ENCODE assay signal across 1 cellular context in the genomic region with DNA sequence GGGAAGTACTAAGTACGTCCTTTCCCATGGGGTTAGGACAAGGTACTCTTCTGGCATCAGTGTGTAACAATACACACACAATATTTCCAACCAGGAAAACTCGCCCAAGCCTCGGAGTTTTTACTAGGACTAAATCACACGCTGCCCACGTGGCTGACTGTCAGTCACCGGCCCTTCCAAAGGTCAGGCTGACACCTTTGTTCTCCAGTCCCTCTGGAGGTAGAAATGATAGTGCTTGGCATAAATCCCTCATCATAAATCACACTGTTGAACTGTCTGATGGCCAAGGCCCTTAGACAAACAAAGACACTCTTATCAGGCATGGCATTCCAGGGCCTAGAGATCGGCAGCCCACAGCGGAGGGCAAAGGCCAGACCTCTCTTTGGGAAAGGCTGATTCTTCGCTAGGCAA.
A peak's percentile ranks its signal among the peaks of the same experiment; 100 is the strongest.
TF ChIP-seq lines count a peak whose summit lies in the region.

No MANE protein-coding gene starts in this region.

TF ChIP-seq in HepG2, 621 proteins besides CTCF, POLR2A, EP300 and RAD21 (continued from another document and continues in another):
- TF ChIP-seq, protein P1, sequence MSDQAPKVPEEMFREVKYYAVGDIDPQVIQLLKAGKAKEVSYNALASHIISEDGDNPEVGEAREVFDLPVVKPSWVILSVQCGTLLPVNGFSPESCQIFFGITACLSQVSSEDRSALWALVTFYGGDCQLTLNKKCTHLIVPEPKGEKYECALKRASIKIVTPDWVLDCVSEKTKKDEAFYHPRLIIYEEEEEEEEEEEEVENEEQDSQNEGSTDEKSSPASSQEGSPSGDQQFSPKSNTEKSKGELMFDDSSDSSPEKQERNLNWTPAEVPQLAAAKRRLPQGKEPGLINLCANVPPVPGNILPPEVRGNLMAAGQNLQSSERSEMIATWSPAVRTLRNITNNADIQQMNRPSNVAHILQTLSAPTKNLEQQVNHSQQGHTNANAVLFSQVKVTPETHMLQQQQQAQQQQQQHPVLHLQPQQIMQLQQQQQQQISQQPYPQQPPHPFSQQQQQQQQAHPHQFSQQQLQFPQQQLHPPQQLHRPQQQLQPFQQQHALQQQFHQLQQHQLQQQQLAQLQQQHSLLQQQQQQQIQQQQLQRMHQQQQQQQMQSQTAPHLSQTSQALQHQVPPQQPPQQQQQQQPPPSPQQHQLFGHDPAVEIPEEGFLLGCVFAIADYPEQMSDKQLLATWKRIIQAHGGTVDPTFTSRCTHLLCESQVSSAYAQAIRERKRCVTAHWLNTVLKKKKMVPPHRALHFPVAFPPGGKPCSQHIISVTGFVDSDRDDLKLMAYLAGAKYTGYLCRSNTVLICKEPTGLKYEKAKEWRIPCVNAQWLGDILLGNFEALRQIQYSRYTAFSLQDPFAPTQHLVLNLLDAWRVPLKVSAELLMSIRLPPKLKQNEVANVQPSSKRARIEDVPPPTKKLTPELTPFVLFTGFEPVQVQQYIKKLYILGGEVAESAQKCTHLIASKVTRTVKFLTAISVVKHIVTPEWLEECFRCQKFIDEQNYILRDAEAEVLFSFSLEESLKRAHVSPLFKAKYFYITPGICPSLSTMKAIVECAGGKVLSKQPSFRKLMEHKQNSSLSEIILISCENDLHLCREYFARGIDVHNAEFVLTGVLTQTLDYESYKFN (CRISPR knock-in tag; conservative IDR thresholded peaks at IDR 0.05), result peak; percentile 80
- TF ChIP-seq ZBTB42 (CRISPR knock-in tag; IDR thresholded peaks at IDR 0.05) (no peak), ZIK1 (CRISPR knock-in tag; IDR thresholded peaks at IDR 0.05; ENCODE audit: borderline replicate concordance, low read depth) (no peak), EHMT2 (IDR thresholded peaks at IDR 0.05; ENCODE audit: borderline replicate concordance, low read depth, low read length) (peak; percentile 89; the same call in 1 of the 2 replicates), NR2F6 (IDR thresholded peaks at IDR 0.05) (peak; percentile 81), NR2F6 (CRISPR knock-in tag; IDR thresholded peaks at IDR 0.05) (peak; percentile 91), SSRP1 (CRISPR knock-in tag; IDR thresholded peaks at IDR 0.05) (no peak), ZBTB20 (CRISPR knock-in tag; IDR thresholded peaks at IDR 0.05; ENCODE audit: borderline replicate concordance, low read depth) (peak; percentile 68; the same call in 1 of the 2 replicates), ZNF335 (CRISPR knock-in tag; IDR thresholded peaks at IDR 0.05) (peak; percentile 54; the same call in 1 of the 2 replicates), ZEB1 (IDR thresholded peaks at IDR 0.05; ENCODE audit: insufficient replicate concordance, low read depth) (no peak), YEATS4 (CRISPR knock-in tag; IDR thresholded peaks at IDR 0.05; ENCODE audit: borderline replicate concordance) (no peak), SOX13 (IDR thresholded peaks at IDR 0.05) (peak; percentile 73; the same call in 1 of the 2 replicates), SOX13 (CRISPR knock-in tag; conservative IDR thresholded peaks at IDR 0.05 in 1 of 2, IDR thresholded peaks at IDR 0.05 in 1 of 2) (peak in 1 of 2 experiments; percentile 94; a peak in 2 of 4 replicates), KLF15 (CRISPR knock-in tag; IDR thresholded peaks at IDR 0.05; ENCODE audit: borderline replicate concordance) (no peak), NFYB (CRISPR knock-in tag; IDR thresholded peaks at IDR 0.05) (no peak), CREM (IDR thresholded peaks at IDR 0.05) (0 out of 2 replicates have a peak, but pooled peaks have one; percentile 40), CREM (CRISPR knock-in tag; IDR thresholded peaks at IDR 0.05) (no peak), KDM5B (CRISPR knock-in tag; IDR thresholded peaks at IDR 0.05; ENCODE audit: borderline replicate concordance) (no peak), SRSF4 (IDR thresholded peaks at IDR 0.05; ENCODE audit: low read depth, low read length, poor library complexity, severe bottlenecking) (no peak), ZNF205 (CRISPR knock-in tag; IDR thresholded peaks at IDR 0.05) (peak; percentile 54; the same call in 1 of the 2 replicates), POGZ (CRISPR knock-in tag; IDR thresholded peaks at IDR 0.05) (peak; percentile 20; the same call in 1 of the 2 replicates), TAF15 (IDR thresholded peaks at IDR 0.05; ENCODE audit: low read depth, low read length, poor library complexity, severe bottlenecking) (no peak), TBX2 (CRISPR knock-in tag; IDR thresholded peaks at IDR 0.05; ENCODE audit: borderline replicate concordance) (peak; percentile 97), ZBTB21 (CRISPR knock-in tag; IDR thresholded peaks at IDR 0.05) (no peak), PLRG1 (conservative IDR thresholded peaks at IDR 0.05) (no peak), ZSCAN12 (CRISPR knock-in tag; IDR thresholded peaks at IDR 0.05) (no peak), SRSF1 (optimal IDR thresholded peaks at IDR 0.05; ENCODE audit: low read depth, low read length) (no peak), SP1 (IDR thresholded peaks at IDR 0.05) (no peak), SP1 (CRISPR knock-in tag; IDR thresholded peaks at IDR 0.05) (no peak), ATAD3A (CRISPR knock-in tag; IDR thresholded peaks at IDR 0.05) (no peak), DPF2 (CRISPR knock-in tag; IDR thresholded peaks at IDR 0.05; ENCODE audit: borderline replicate concordance, low read depth) (peak; percentile 36; the same call in 1 of the 2 replicates), ZNF572 (CRISPR knock-in tag; IDR thresholded peaks at IDR 0.05) (no peak), NFE2 (CRISPR knock-in tag; IDR thresholded peaks at IDR 0.05) (no peak), SALL2 (CRISPR knock-in tag; IDR thresholded peaks at IDR 0.05) (no peak), ZNF629 (CRISPR knock-in tag; conservative IDR thresholded peaks at IDR 0.05) (no peak), ARID2 (CRISPR knock-in tag; IDR thresholded peaks at IDR 0.05; ENCODE audit: borderline replicate concordance) (no peak), ZNF354B (CRISPR knock-in tag; IDR thresholded peaks at IDR 0.05) (no peak), PHF21A (CRISPR knock-in tag; IDR thresholded peaks at IDR 0.05) (peak; percentile 90), HDAC1 (CRISPR knock-in tag; IDR thresholded peaks at IDR 0.05) (peak; percentile 23; the same call in 1 of the 2 replicates), MLLT10 (CRISPR knock-in tag; IDR thresholded peaks at IDR 0.05) (no peak), TBX3 (IDR thresholded peaks at IDR 0.05; ENCODE audit: borderline replicate concordance) (peak; percentile 91; the same call in 1 of the 2 replicates), ZBTB7B (CRISPR knock-in tag; IDR thresholded peaks at IDR 0.05) (0 out of 2 replicates have a peak, but pooled peaks have one; percentile 30), SRF (IDR thresholded peaks at IDR 0.05; ENCODE audit: low read depth, low read length) (no peak), GATAD1 (CRISPR knock-in tag; IDR thresholded peaks at IDR 0.05) (no peak; the same call in 1 of the 2 replicates), ZNF232 (CRISPR knock-in tag; IDR thresholded peaks at IDR 0.05; ENCODE audit: borderline replicate concordance) (no peak), BRCA1 (CRISPR knock-in tag; IDR thresholded peaks at IDR 0.05) (no peak), SIX1 (CRISPR knock-in tag; IDR thresholded peaks at IDR 0.05; ENCODE audit: borderline replicate concordance) (peak; percentile 44; the same call in 1 of the 2 replicates), KMT2B (CRISPR knock-in tag; IDR thresholded peaks at IDR 0.05) (no peak), ZNF749 (CRISPR knock-in tag; IDR thresholded peaks at IDR 0.05; ENCODE audit: borderline replicate concordance) (no peak)
- TF ChIP-seq, protein P2, sequence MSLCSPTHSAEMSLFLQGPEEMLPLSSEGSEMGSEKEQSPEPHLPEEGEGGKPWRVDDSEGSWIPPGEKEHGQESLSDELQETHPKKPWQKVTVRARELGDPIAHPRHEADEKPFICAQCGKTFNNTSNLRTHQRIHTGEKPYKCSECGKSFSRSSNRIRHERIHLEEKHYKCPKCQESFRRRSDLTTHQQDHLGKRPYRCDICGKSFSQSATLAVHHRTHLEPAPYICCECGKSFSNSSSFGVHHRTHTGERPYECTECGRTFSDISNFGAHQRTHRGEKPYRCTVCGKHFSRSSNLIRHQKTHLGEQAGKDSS (CRISPR knock-in tag; IDR thresholded peaks at IDR 0.05; ENCODE audit: borderline replicate concordance, low read depth), result no peak
- TF ChIP-seq, protein P3, sequence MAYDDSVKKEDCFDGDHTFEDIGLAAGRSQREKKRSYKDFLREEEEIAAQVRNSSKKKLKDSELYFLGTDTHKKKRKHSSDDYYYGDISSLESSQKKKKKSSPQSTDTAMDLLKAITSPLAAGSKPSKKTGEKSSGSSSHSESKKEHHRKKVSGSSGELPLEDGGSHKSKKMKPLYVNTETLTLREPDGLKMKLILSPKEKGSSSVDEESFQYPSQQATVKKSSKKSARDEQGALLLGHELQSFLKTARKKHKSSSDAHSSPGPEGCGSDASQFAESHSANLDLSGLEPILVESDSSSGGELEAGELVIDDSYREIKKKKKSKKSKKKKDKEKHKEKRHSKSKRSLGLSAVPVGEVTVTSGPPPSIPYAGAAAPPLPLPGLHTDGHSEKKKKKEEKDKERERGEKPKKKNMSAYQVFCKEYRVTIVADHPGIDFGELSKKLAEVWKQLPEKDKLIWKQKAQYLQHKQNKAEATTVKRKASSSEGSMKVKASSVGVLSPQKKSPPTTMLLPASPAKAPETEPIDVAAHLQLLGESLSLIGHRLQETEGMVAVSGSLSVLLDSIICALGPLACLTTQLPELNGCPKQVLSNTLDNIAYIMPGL (CRISPR knock-in tag; IDR thresholded peaks at IDR 0.05; ENCODE audit: borderline replicate concordance in 1 of 2, low read depth in 1 of 2), result no peak
- TF ChIP-seq, protein P4, sequence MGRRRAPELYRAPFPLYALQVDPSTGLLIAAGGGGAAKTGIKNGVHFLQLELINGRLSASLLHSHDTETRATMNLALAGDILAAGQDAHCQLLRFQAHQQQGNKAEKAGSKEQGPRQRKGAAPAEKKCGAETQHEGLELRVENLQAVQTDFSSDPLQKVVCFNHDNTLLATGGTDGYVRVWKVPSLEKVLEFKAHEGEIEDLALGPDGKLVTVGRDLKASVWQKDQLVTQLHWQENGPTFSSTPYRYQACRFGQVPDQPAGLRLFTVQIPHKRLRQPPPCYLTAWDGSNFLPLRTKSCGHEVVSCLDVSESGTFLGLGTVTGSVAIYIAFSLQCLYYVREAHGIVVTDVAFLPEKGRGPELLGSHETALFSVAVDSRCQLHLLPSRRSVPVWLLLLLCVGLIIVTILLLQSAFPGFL (CRISPR knock-in tag; IDR thresholded peaks at IDR 0.05), result no peak
- TF ChIP-seq, protein P5, sequence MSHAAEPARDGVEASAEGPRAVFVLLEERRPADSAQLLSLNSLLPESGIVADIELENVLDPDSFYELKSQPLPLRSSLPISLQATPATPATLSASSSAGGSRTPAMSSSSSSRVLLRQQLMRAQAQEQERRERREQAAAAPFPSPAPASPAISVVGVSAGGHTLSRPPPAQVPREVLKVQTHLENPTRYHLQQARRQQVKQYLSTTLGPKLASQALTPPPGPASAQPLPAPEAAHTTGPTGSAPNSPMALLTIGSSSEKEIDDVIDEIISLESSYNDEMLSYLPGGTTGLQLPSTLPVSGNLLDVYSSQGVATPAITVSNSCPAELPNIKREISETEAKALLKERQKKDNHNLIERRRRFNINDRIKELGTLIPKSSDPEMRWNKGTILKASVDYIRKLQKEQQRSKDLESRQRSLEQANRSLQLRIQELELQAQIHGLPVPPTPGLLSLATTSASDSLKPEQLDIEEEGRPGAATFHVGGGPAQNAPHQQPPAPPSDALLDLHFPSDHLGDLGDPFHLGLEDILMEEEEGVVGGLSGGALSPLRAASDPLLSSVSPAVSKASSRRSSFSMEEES (CRISPR knock-in tag; IDR thresholded peaks at IDR 0.05), result peak; percentile 84
- TF ChIP-seq, protein P6, sequence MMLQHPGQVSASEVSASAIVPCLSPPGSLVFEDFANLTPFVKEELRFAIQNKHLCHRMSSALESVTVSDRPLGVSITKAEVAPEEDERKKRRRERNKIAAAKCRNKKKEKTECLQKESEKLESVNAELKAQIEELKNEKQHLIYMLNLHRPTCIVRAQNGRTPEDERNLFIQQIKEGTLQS (CRISPR knock-in tag; IDR thresholded peaks at IDR 0.05), result no peak
- TF ChIP-seq, protein P7, sequence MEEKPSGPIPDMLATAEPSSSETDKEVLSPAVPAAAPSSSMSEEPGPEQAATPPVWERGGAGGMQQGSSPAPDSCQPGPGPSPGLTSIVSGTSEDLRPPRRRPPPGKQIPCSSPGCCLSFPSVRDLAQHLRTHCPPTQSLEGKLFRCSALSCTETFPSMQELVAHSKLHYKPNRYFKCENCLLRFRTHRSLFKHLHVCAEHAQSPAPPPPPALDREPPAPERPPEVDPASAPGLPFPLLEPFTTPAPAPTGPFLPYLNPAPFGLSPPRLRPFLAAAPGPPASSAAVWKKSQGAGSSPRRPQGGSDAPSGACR (CRISPR knock-in tag; IDR thresholded peaks at IDR 0.05), result no peak
- TF ChIP-seq, protein P8, sequence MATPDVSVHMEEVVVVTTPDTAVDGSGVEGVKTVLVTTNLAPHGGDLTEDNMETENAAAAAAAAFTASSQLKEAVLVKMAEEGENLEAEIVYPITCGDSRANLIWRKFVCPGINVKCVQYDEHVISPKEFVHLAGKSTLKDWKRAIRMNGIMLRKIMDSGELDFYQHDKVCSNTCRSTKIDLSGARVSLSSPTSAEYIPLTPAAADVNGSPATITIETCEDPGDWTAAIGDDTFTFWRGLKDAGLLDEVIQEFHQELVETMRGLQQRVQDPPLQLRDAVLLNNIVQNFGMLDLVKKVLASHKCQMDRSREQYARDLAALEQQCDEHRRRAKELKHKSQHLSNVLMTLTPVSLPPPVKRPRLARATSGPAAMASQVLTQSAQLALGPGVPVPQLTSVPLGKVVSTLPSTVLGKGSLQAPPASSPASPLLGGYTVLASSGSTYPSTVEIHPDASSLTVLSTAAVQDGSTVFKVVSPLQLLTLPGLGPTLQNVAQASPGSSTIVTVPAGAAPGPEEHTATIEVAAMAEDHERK (CRISPR knock-in tag; IDR thresholded peaks at IDR 0.05; ENCODE audit: low read depth), result no peak
- TF ChIP-seq, protein P9, sequence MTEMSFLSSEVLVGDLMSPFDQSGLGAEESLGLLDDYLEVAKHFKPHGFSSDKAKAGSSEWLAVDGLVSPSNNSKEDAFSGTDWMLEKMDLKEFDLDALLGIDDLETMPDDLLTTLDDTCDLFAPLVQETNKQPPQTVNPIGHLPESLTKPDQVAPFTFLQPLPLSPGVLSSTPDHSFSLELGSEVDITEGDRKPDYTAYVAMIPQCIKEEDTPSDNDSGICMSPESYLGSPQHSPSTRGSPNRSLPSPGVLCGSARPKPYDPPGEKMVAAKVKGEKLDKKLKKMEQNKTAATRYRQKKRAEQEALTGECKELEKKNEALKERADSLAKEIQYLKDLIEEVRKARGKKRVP (CRISPR knock-in tag; IDR thresholded peaks at IDR 0.05), result peak in 1 of 2 experiments; percentile 28; a peak in 1 of 4 replicates
- TF ChIP-seq, protein P10, sequence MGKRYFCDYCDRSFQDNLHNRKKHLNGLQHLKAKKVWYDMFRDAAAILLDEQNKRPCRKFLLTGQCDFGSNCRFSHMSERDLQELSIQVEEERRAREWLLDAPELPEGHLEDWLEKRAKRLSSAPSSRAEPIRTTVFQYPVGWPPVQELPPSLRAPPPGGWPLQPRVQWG (CRISPR knock-in tag; IDR thresholded peaks at IDR 0.05; ENCODE audit: borderline replicate concordance, low read depth), result no peak
